In genomic region chr20:53901064-53901463, GRCh38 we compare ENCODE assay signal across 12 cellular contexts.
A peak's percentile ranks its signal among the peaks of the same experiment; 100 is the strongest.
DNase-seq lines count a peak whose midpoint lies in the region; ATAC-seq and TF ChIP-seq lines count a peak whose summit lies in the region.
"Had no signal": no experiment of that assay in that cellular context is flagged by ENCODE, and none has a peak within 500 bp of the region (broad histone marks: within the 10 kb centered on the region; RNA-seq: fewer than 3 reads in every experiment).

No MANE protein-coding gene starts in this region.

- no peak for TF ChIP-seq CTCF in astrocyte of the spinal cord (IDR thresholded peaks at IDR 0.05; ENCODE audit: low read depth, low read length)
- no peak for TF ChIP-seq CTCF in left lung (IDR thresholded peaks at IDR 0.05)
- no peak for TF ChIP-seq CTCF in thoracic aorta (IDR thresholded peaks at IDR 0.05)

- CTCF ChIA-PET in activated CD4-positive, alpha-beta T cell treated with anti-CD3 and anti-CD28 coated beads for 36 hours (lab: Charles Lee): interaction anchor here (0.6 to 4.6 kb wide), 11 partner anchors 9 to 339 kb away, joined by 3 to 44 read pairs (median 4); no protein-coding TSS in a partner anchor
- CTCF ChIA-PET in activated CD4-positive, alpha-beta T cell treated with anti-CD3 and anti-CD28 coated beads, Interleukin-2, amount 10 ng/mL, durations not matched to agents 7 days and 5 days (lab: Charles Lee): interaction anchor here (1.0 to 4.8 kb wide), 5 partner anchors 8 to 183 kb away, joined by 3 to 36 read pairs (median 3); no protein-coding TSS in a partner anchor

- peak overlapping the region; percentile 19 for H3K27ac Mint-ChIP-seq in activated CD4-positive, alpha-beta T cell treated with anti-CD3 and anti-CD28 coated beads for 36 hours
- no peak overlapping the region for H3K27ac Mint-ChIP-seq in activated CD4-positive, alpha-beta T cell treated with anti-CD3 and anti-CD28 coated beads, Interleukin-2, amount 10 ng/mL, durations not matched to agents 7 days and 5 days
- peak overlapping the region in 1 of 6 donors; percentile 14 for H3K27ac Mint-ChIP-seq in immature natural killer cell

- POLR2A ChIA-PET in activated CD4-positive, alpha-beta T cell treated with anti-CD3 and anti-CD28 coated beads for 36 hours (lab: Charles Lee): interaction anchor here (0.7 to 1.4 kb wide), 4 partner anchors 12 to 927 kb away, joined by 3 to 6 read pairs (median 4); no protein-coding TSS in a partner anchor
- POLR2A ChIA-PET in activated CD4-positive, alpha-beta T cell treated with anti-CD3 and anti-CD28 coated beads, Interleukin-2, amount 10 ng/mL, durations not matched to agents 7 days and 5 days (lab: Charles Lee): interaction anchor here (0.7 kb wide), 1 partner anchor 24 kb away, joined by 4 read pairs; no protein-coding TSS in a partner anchor

- H3K4me1 Mint-ChIP-seq in activated CD4-positive, alpha-beta T cell treated with anti-CD3 and anti-CD28 coated beads for 36 hours: peaks cover 43% of the 10 kb centered on the region
- peaks cover 69% of the 10 kb centered on the region for H3K4me1 Mint-ChIP-seq in activated CD4-positive, alpha-beta T cell treated with anti-CD3 and anti-CD28 coated beads, Interleukin-2, amount 10 ng/mL, durations not matched to agents 7 days and 5 days
- H3K4me1 Mint-ChIP-seq in immature natural killer cell: peaks cover 28 to 40% of the 10 kb centered on the region in 2 donors

- no peak overlapping the region for H3K4me3 ChIP-seq in astrocyte of the spinal cord (ENCODE audit: low read depth, low read length)
- H3K4me3 ChIP-seq in left lung: no peak overlapping the region
- H3K4me3 ChIP-seq in thoracic aorta: peak overlapping the region; percentile 6
- H3K4me3 ChIP-seq: upper lobe of right lung had no signal

- ATAC-seq in activated CD4-positive, alpha-beta T cell treated with anti-CD3 and anti-CD28 coated beads for 36 hours: no peak
- ATAC-seq in left lung (peak; percentile 14), thoracic aorta (ENCODE audit: insufficient number of reproducible peaks, low FRiP score, low read depth) (no peak)
- ATAC-seq: upper lobe of right lung had no signal

- H3K4me1 ChIP-seq in left lung (peaks cover 14 to 68% of the 10 kb centered on the region in 2 donors), thoracic aorta (ENCODE audit: control insufficient read depth in 1 of 2, low read depth in 2 of 2) (peaks cover 18 to 37% of the 10 kb centered on the region in 2 donors)

- intact Hi-C loops in activated CD4-positive, alpha-beta T cell treated with anti-CD3 and anti-CD28 coated beads for 36 hours (cut with DNase I, micrococcal nuclease): no loop called here
- intact Hi-C loops in left lung (cut with DNase I): no loop called here

- H3K27ac ChIP-seq in left lung (peak overlapping the region; percentile 33 to 59), thoracic aorta (peak overlapping the region; percentile 49 to 73)
- H3K27ac ChIP-seq: upper lobe of right lung had no signal

- no peak overlapping the region for H3K4me3 Mint-ChIP-seq in activated CD4-positive, alpha-beta T cell treated with anti-CD3 and anti-CD28 coated beads for 36 hours
- no peak overlapping the region for H3K4me3 Mint-ChIP-seq in activated CD4-positive, alpha-beta T cell treated with anti-CD3 and anti-CD28 coated beads, Interleukin-2, amount 10 ng/mL, durations not matched to agents 7 days and 5 days
- H3K4me3 Mint-ChIP-seq in immature natural killer cell: no peak overlapping the region

- no peak for DNase-seq in activated CD4-positive, alpha-beta T cell treated with anti-CD3 and anti-CD28 coated beads for 36 hours
- no peak for DNase-seq in activated CD4-positive, alpha-beta T cell treated with anti-CD3 and anti-CD28 coated beads, Interleukin-2, amount 10 ng/mL, durations not matched to agents 7 days and 5 days
- peak; percentile 65 for DNase-seq in astrocyte of the spinal cord (ENCODE audit: low read depth, low spot score)
- DNase-seq in left lung: no peak
- no peak for DNase-seq in thoracic aorta (ENCODE audit: low spot score)
- no peak for DNase-seq in NCI-H748 treated with DMSO at 0.1 percent for 48 hours (lab: John Stamatoyannopoulos, UW)
- no peak for DNase-seq in immature natural killer cell
- DNase-seq in MV-4-11 (lab: John Stamatoyannopoulos, UW): no peak
- DNase-seq: 8988T, posterior cingulate gyrus, T1000, upper lobe of right lung had no signal

- in situ Hi-C loops in astrocyte of the spinal cord (cut with HindIII; ENCODE audit: low sequenced_read_pairs): no loop called here

- H3K9me3 Mint-ChIP-seq in activated CD4-positive, alpha-beta T cell treated with anti-CD3 and anti-CD28 coated beads for 36 hours (ENCODE audit: low read depth): no peaks in the 10 kb centered on the region
- peaks cover 8% of the 10 kb centered on the region for H3K9me3 Mint-ChIP-seq in activated CD4-positive, alpha-beta T cell treated with anti-CD3 and anti-CD28 coated beads, Interleukin-2, amount 10 ng/mL, durations not matched to agents 7 days and 5 days
- H3K9me3 Mint-ChIP-seq in immature natural killer cell: no peaks in the 10 kb centered on the region

- no peaks in the 10 kb centered on the region for H3K27me3 ChIP-seq in left lung
- no peaks in the 10 kb centered on the region for H3K27me3 ChIP-seq in thoracic aorta (replicated peaks; ENCODE audit: insufficient read depth)
- H3K27me3 ChIP-seq: upper lobe of right lung had no signal

- H3K9me3 ChIP-seq in left lung: no peaks in the 10 kb centered on the region
- H3K9me3 ChIP-seq in thoracic aorta: no peaks in the 10 kb centered on the region
- H3K9me3 ChIP-seq: upper lobe of right lung had no signal

- no peaks in the 10 kb centered on the region for H3K27me3 Mint-ChIP-seq in activated CD4-positive, alpha-beta T cell treated with anti-CD3 and anti-CD28 coated beads for 36 hours
- H3K27me3 Mint-ChIP-seq in activated CD4-positive, alpha-beta T cell treated with anti-CD3 and anti-CD28 coated beads, Interleukin-2, amount 10 ng/mL, durations not matched to agents 7 days and 5 days: no peaks in the 10 kb centered on the region
- peaks cover 0 to 5% (median 4%) of the 10 kb centered on the region in 3 donors for H3K27me3 Mint-ChIP-seq in immature natural killer cell (ENCODE audit: low read depth in 3 of 3)

- H3K36me3 ChIP-seq in left lung (no peaks in the 10 kb centered on the region), thoracic aorta (no peaks in the 10 kb centered on the region)
- H3K36me3 ChIP-seq: upper lobe of right lung had no signal

- H3K36me3 Mint-ChIP-seq in activated CD4-positive, alpha-beta T cell treated with anti-CD3 and anti-CD28 coated beads for 36 hours (ENCODE audit: low read depth): no peaks in the 10 kb centered on the region
- H3K36me3 Mint-ChIP-seq in activated CD4-positive, alpha-beta T cell treated with anti-CD3 and anti-CD28 coated beads, Interleukin-2, amount 10 ng/mL, durations not matched to agents 7 days and 5 days (ENCODE audit: low read depth): no peaks in the 10 kb centered on the region
- H3K36me3 Mint-ChIP-seq in immature natural killer cell: no peaks in the 10 kb centered on the region
